Comparison of ENCODE assay signal across 8 cellular contexts in the genomic region with DNA sequence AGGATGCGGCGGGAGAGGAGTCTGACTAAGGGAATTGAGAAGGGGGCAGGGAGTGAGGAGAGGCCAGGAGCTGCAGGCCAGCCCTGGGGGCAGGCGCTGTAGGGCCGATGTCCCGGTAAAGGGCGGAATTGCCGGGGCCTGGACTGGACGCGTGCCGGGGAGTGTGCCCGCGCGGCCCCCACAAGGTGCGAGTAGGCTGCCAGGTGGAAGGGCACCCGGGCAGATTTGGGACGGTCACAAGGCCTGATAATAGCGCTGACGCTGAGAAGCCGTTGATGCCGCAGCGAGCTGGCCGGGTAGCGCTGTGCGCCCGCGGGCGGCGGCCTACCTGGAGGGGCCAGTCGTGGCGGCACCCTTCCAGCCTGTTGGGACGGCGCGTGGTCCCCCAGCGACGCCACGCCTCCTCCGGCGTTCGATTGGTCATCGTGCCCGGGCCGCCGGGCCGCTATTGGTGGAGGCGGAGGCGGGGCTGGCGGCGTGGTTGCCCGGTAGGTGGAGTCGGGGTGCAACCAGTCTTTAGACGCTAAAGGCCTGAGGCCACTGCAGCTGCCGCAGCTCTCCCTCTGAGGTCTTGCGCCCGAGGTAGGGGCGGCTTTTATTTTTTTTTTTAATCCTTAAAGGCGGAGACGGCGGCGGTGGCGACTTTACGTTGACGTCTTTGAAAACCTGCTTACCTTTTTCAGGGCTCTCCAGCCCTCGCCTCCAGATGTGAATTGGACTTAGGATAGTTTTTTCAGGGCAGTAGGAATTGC. TPM values are rescaled to one million over a fixed set of nuclear protein-coding genes. Genes with fewer than 3 reads are reported as not detected.
DNase-seq lines count a peak whose midpoint lies in the region; ATAC-seq and TF ChIP-seq lines count a peak whose summit lies in the region.

No MANE protein-coding gene starts in this region.

- H3K36me3 Mint-ChIP-seq in activated naive CD4-positive, alpha-beta T cell treated with anti-CD3 and anti-CD28 coated beads, Interleukin-2, amount 50 U/mL, for 72 hours = peaks cover 15% of the 10 kb centered on the region in 2 donors

- no peak for TF ChIP-seq CTCF in OCI-LY1 (IDR thresholded peaks at IDR 0.05; ENCODE audit: low read length)
- no peak for TF ChIP-seq CTCF in psoas muscle (IDR thresholded peaks at IDR 0.05)
- TF ChIP-seq CTCF in vagina (IDR thresholded peaks at IDR 0.05) = no peak

- H3K36me3 ChIP-seq in OCI-LY1 (ENCODE audit: insufficient read depth, low read length) (no peaks in the 10 kb centered on the region), psoas muscle (ENCODE audit: insufficient read depth in 1 of 2, low read depth in 1 of 2) (peaks cover 0 to 2% of the 10 kb centered on the region in 2 donors), vagina (no peaks in the 10 kb centered on the region)

- no peaks in the 10 kb centered on the region for H4K20me1 ChIP-seq in OCI-LY1 (ENCODE audit: insufficient read depth, low read length)

- CTCF ChIA-PET in HEK293T (lab: Yijun Ruan, JAX) = no interaction called here

- peaks cover 42% of the 10 kb centered on the region for H3K79me2 ChIP-seq in OCI-LY1 (ENCODE audit: insufficient read depth, low read length)

- H3K4me2 ChIP-seq in OCI-LY1 (ENCODE audit: low read length) = peak overlapping the region; percentile 92

- no peaks in the 10 kb centered on the region for H3K9me3 ChIP-seq in OCI-LY1 (ENCODE audit: low read length)
- H3K9me3 ChIP-seq in psoas muscle = no peaks in the 10 kb centered on the region
- H3K9me3 ChIP-seq in vagina = no peaks in the 10 kb centered on the region

- H3K27ac Mint-ChIP-seq in activated naive CD4-positive, alpha-beta T cell treated with anti-CD3 and anti-CD28 coated beads, Interleukin-2, amount 50 U/mL, for 72 hours = peak overlapping the region; percentile 93 to 99

- H2AFZ ChIP-seq in OCI-LY1 (ENCODE audit: low read length) = no peak overlapping the region

- no peaks in the 10 kb centered on the region for H3F3A ChIP-seq in OCI-LY1 (ENCODE audit: insufficient read depth, low read length)

- no peaks in the 10 kb centered on the region for H3K9me3 Mint-ChIP-seq in activated naive CD4-positive, alpha-beta T cell treated with anti-CD3 and anti-CD28 coated beads, Interleukin-2, amount 50 U/mL, for 72 hours

- H3K4me1 ChIP-seq in OCI-LY1 (ENCODE audit: insufficient read depth, low read length, severe bottlenecking) (peaks cover 50% of the 10 kb centered on the region), psoas muscle (peaks cover 23% of the 10 kb centered on the region), vagina (peaks cover 38% of the 10 kb centered on the region)

- H3K9ac ChIP-seq in OCI-LY1 (ENCODE audit: low read length) = peak overlapping the region; percentile 82

- peak overlapping the region; percentile 68 for H3K27ac ChIP-seq in OCI-LY1 (ENCODE audit: low read depth, low read length, poor library complexity, severe bottlenecking)
- peak overlapping the region; percentile 93 for H3K27ac ChIP-seq in psoas muscle
- peak overlapping the region; percentile 58 for H3K27ac ChIP-seq in vagina

- ATAC-seq in activated naive CD4-positive, alpha-beta T cell treated with anti-CD3 and anti-CD28 coated beads, Interleukin-2, amount 50 U/mL, for 72 hours = peak; percentile 89 to 91
- peak; percentile 97 to 98 (median 97) for ATAC-seq in psoas muscle

- no peaks in the 10 kb centered on the region for H3K9me2 ChIP-seq in OCI-LY1 (ENCODE audit: low read depth, low read length)

- no peaks in the 10 kb centered on the region for H3K27me3 ChIP-seq in OCI-LY1 (ENCODE audit: insufficient read depth, low read length)
- H3K27me3 ChIP-seq in psoas muscle (ENCODE audit: insufficient read depth in 3 of 3, low read length in 2 of 3) = no peaks in the 10 kb centered on the region
- no peaks in the 10 kb centered on the region for H3K27me3 ChIP-seq in vagina

- DNase-seq in GM04504 (ENCODE audit: low read depth) (peak; percentile 79), HEK293T (ENCODE audit: extremely low spot score) (peak; percentile 95), cardiac septum (ENCODE audit: low spot score) (peak; percentile 98), psoas muscle (peak; percentile 97 to 98), vagina (ENCODE audit: extremely low spot score in 2 of 2) (peak in 1 of 2 donors; percentile 95), NOMO-1 treated with dmso at 0.1 percent for 144 hours (lab: John Stamatoyannopoulos, UW; ENCODE audit: unreplicated experiment) (no peak)
- peak; percentile 94 to 97 for DNase-seq in activated naive CD4-positive, alpha-beta T cell treated with anti-CD3 and anti-CD28 coated beads, Interleukin-2, amount 50 U/mL, for 72 hours (ENCODE audit: low spot score in 2 of 2)

- POLR2A ChIA-PET in HEK293T (lab: Yijun Ruan, JAX) = interaction anchor here (0.7 to 1.0 kb wide), 2 partner anchors 23 to 41 kb away, joined by 3 to 6 read pairs; partner anchors contain the start of gene RPSA

- intact Hi-C loops in cardiac septum (cut with DNase I) = loop anchor here (1.0 to 10.0 kb wide), 3 partner anchors 22 to 277 kb away; partner anchors contain the start of genes GORASP1, RPSA and TTC21A
- intact Hi-C loops in psoas muscle (cut with DNase I) = loop anchor here (2.0 to 10.0 kb wide), 3 partner anchors 23 to 279 kb away; partner anchors contain the start of genes GORASP1 (in 1 of the 2), RPSA (in 1 of the 2), TTC21A (in 1 of the 2) and XIRP1 (in 1 of the 2)
- intact Hi-C loops in vagina (cut with DNase I) = no loop called here

- 0 to 1% (median 0%) methylated on average over 36 to 63 of the region's 63 CpGs for WGBS in psoas muscle, 3 donors

- TF ChIP-seq POLR2A in vagina (IDR thresholded peaks at IDR 0.05) = peak in 1 of 2 donors; percentile 17

- H3K4me3 ChIP-seq in OCI-LY1 (ENCODE audit: low read depth, low read length, poor library complexity, severe bottlenecking) (peak overlapping the region; percentile 88), psoas muscle (peak overlapping the region; percentile 84), vagina (peak overlapping the region; percentile 71 to 81)

TF ChIP-seq in HEK293T, 16 proteins besides CTCF, POLR2A, EP300 and RAD21:
- no peak for TF ChIP-seq FOXK2 (IDR thresholded peaks at IDR 0.05)
- no peak for TF ChIP-seq ELF4 (IDR thresholded peaks at IDR 0.05)
- TF ChIP-seq ZNF384 (IDR thresholded peaks at IDR 0.05) = peak; percentile 60
- TF ChIP-seq SP1 (IDR thresholded peaks at IDR 0.05) = no peak
- TF ChIP-seq LEF1 (IDR thresholded peaks at IDR 0.05; ENCODE audit: borderline replicate concordance) = no peak
- TF ChIP-seq HDGF (IDR thresholded peaks at IDR 0.05; ENCODE audit: borderline replicate concordance) = peak; percentile 84; the same call in 1 of the 2 replicates
- no peak for TF ChIP-seq NFRKB (IDR thresholded peaks at IDR 0.05)
- no peak for TF ChIP-seq ARNT (IDR thresholded peaks at IDR 0.05)
- no peak for TF ChIP-seq FOXM1 (IDR thresholded peaks at IDR 0.05; ENCODE audit: borderline replicate concordance)
- peak; percentile 40; the same call in 1 of the 2 replicates for TF ChIP-seq L3MBTL2 (conservative IDR thresholded peaks at IDR 0.05)

RNA-seq across cellular contexts. Expression of gene SLC25A38, which starts 0.9 kb away (rescaled TPM):
- total RNA-seq in activated naive CD4-positive, alpha-beta T cell treated with anti-CD3 and anti-CD28 coated beads, Interleukin-2, amount 50 U/mL, for 72 hours = 10 to 100 TPM; 21.2 to 25.3 TPM
- total RNA-seq in cardiac septum = 14.6 TPM
- total RNA-seq in psoas muscle = 10 to 100 TPM; 24.9 to 34.8 (median 30.4) TPM
- 10 to 100 TPM; 29.1 to 86.5 (median 31.1) TPM for polyA plus RNA-seq in psoas muscle
- total RNA-seq in vagina = 20.6 TPM

RNA-seq across cellular contexts. Expression of gene RPSA, which starts 22.4 kb away (rescaled TPM):
- 1,000 to 10,000 TPM; 2,574 to 3,520 TPM for total RNA-seq in activated naive CD4-positive, alpha-beta T cell treated with anti-CD3 and anti-CD28 coated beads, Interleukin-2, amount 50 U/mL, for 72 hours
- total RNA-seq in cardiac septum (333 TPM), psoas muscle (100 to 1,000 TPM; 285 to 738 (median 504) TPM), vagina (1,049 TPM)
- 1,000 to 10,000 TPM in 1 of 3 donors, 100 to 1,000 TPM in 2; 824 to 1,445 (median 961) TPM for polyA plus RNA-seq in psoas muscle

RNA-seq across cellular contexts. Expression of gene CCR8, which starts 54.6 kb away (rescaled TPM):
- total RNA-seq in activated naive CD4-positive, alpha-beta T cell treated with anti-CD3 and anti-CD28 coated beads, Interleukin-2, amount 50 U/mL, for 72 hours = under 1 TPM; 0.36 to 0.53 TPM
- total RNA-seq in cardiac septum (not detected), psoas muscle (not detected), vagina (not detected)
- polyA plus RNA-seq in psoas muscle = not detected
